ENCODE assay signal across 20 cellular contexts in the genomic region with DNA sequence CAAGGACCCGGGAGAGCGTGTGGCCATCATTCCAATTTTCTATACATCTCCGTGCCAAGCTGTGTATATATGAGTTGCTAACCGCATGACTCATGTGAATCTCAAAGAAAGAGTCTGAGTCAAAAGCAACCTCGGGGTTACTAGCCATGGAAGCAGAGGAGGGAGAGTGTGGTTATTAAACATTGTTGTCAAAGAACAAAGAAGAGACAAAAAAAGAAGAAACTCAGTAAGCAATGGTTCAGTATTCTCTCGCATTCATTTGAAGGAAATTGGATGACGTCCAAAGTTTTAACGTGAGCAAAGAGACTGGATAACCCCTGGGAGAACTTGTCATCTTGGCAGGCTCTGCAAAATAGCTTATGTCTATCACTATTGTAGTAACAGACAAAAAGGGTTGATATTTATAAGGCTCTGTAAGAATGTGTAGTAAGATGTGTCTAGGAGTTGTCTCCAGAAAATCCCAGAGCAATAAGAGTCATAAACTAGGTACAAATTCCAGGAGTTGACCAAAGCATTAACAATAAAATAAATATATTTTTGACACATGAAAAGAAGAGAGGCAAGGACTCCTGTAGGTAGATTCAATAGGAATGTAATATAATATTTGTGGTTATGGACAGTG. TPM values are rescaled to one million over a fixed set of nuclear protein-coding genes. Genes with fewer than 3 reads are reported as not detected.
DNase-seq lines count a peak whose midpoint lies in the region; ATAC-seq, FAIRE-seq and TF ChIP-seq lines count a peak whose summit lies in the region.
"Had no signal": no experiment of that assay in that cellular context is flagged by ENCODE, and none has a peak within 500 bp of the region (broad histone marks: within the 10 kb centered on the region; RNA-seq: fewer than 3 reads in every experiment).

No MANE protein-coding gene starts in this region.

- CTCF ChIA-PET in MCF 10A (lab: Yijun Ruan, JAX), result no interaction called here
- CTCF ChIA-PET in CD8-positive, alpha-beta memory T cell (lab: Charles Lee), result no interaction called here

- no peak for TF ChIP-seq POLR2A in breast epithelium (IDR thresholded peaks at IDR 0.05)

- H3K9me3 Mint-ChIP-seq in MCF 10A (ENCODE audit: unreplicated experiment), result no peaks in the 10 kb centered on the region
- peaks cover 3 to 8% (median 5%) of the 10 kb centered on the region in 5 donors for H3K9me3 Mint-ChIP-seq in CD8-positive, alpha-beta memory T cell
- H3K9me3 Mint-ChIP-seq: activated B cell treated with CpG ODN at 0.5 μM for 24 hours had no signal

- H3K4me2 ChIP-seq in mesendoderm (ENCODE audit: low read length), result no peak overlapping the region
- H3K4me2 ChIP-seq: A549 had no signal

- H2BK120ac ChIP-seq in mesendoderm (ENCODE audit: low read depth, low read length), result no peak overlapping the region

- H4K8ac ChIP-seq in mesendoderm (ENCODE audit: low read depth, low read length), result no peak overlapping the region

- H3K23ac ChIP-seq in mesendoderm (ENCODE audit: low read length), result no peak overlapping the region

- H3K9me3 ChIP-seq in breast epithelium, result no peaks in the 10 kb centered on the region
- no peaks in the 10 kb centered on the region for H3K9me3 ChIP-seq in CD8-positive, alpha-beta memory T cell (ENCODE audit: low read length)
- H3K9me3 ChIP-seq: A549, vagina had no signal

- no peaks in the 10 kb centered on the region for H3K36me3 Mint-ChIP-seq in MCF 10A (ENCODE audit: insufficient read depth, unreplicated experiment)
- no peaks in the 10 kb centered on the region for H3K36me3 Mint-ChIP-seq in CD8-positive, alpha-beta memory T cell

- H3K36me3 ChIP-seq in breast epithelium, result no peaks in the 10 kb centered on the region
- H3K36me3 ChIP-seq in CD8-positive, alpha-beta memory T cell (ENCODE audit: insufficient read depth, low read length), result no peaks in the 10 kb centered on the region
- no peaks in the 10 kb centered on the region for H3K36me3 ChIP-seq in mesendoderm (ENCODE audit: control insufficient read depth, insufficient read depth, low read length)
- H3K36me3 ChIP-seq: vagina had no signal

- no peak overlapping the region for H3K4ac ChIP-seq in mesendoderm (ENCODE audit: low read depth, low read length)

- no peak overlapping the region for H3K18ac ChIP-seq in mesendoderm (ENCODE audit: low read length)

- H2BK15ac ChIP-seq in mesendoderm (replicated peaks; ENCODE audit: low read depth), result no peak overlapping the region

- no peak overlapping the region for H3K56ac ChIP-seq in mesendoderm (ENCODE audit: low read length)

- H3K4me1 Mint-ChIP-seq in MCF 10A (ENCODE audit: insufficient read depth, unreplicated experiment), result peaks cover 16% of the 10 kb centered on the region
- H3K4me1 Mint-ChIP-seq in CD8-positive, alpha-beta memory T cell, result no peaks in the 10 kb centered on the region
- H3K4me1 Mint-ChIP-seq: activated B cell treated with CpG ODN at 0.5 μM for 24 hours, T-helper 17 cell had no signal

- FAIRE-seq in RCC 7860 (lab: Jason Lieb, UNC) (no peak), urothelium cell line (lab: Jason Lieb, UNC) (no peak)
- FAIRE-seq: A549 had no signal

- no peak overlapping the region for H2BK5ac ChIP-seq in mesendoderm (ENCODE audit: low read length)

- no peaks in the 10 kb centered on the region for H3K79me1 ChIP-seq in mesendoderm (ENCODE audit: low read length)

- H3K4me3 Mint-ChIP-seq in MCF 10A (ENCODE audit: unreplicated experiment), result no peak overlapping the region
- no peak overlapping the region for H3K4me3 Mint-ChIP-seq in CD8-positive, alpha-beta memory T cell
- H3K4me3 Mint-ChIP-seq: activated B cell treated with CpG ODN at 0.5 μM for 24 hours; activated T-helper 1 cell treated with anti-CD3 and anti-CD28 coated beads, Interleukin-12 subunit alpha, Interleukin-12 subunit beta, Interleukin-2, Interleukin-4 antibody, amounts not matched to agents 30 ng/mL and 10 ng/mL and 1 ng/mL, durations not matched to agents 14 hours and 24 hours and 36 hours; T-helper 17 cell had no signal

- TF ChIP-seq CTCF in MCF 10A (IDR thresholded peaks at IDR 0.05; ENCODE audit: unreplicated experiment) (no peak), breast epithelium (IDR thresholded peaks at IDR 0.05) (no peak)

- intact Hi-C loops in MCF 10A (cut with micrococcal nuclease) (loop anchor here (5.0 kb wide), 1 partner anchor 1304 kb away; no protein-coding TSS in a partner anchor), breast epithelium (cut with DNase I; ENCODE audit: low total_unique reads) (no loop called here)

- H4K5ac ChIP-seq in mesendoderm (ENCODE audit: low read length), result no peak overlapping the region

- no peaks in the 10 kb centered on the region for H3K4me1 ChIP-seq in breast epithelium
- H3K4me1 ChIP-seq in CD8-positive, alpha-beta memory T cell (ENCODE audit: insufficient read depth, low read length), result no peaks in the 10 kb centered on the region
- no peaks in the 10 kb centered on the region for H3K4me1 ChIP-seq in mesendoderm (ENCODE audit: control insufficient read depth, low read depth, low read length)
- H3K4me1 ChIP-seq: A549, vagina had no signal

- H3K27ac Mint-ChIP-seq in MCF 10A (ENCODE audit: low read depth, unreplicated experiment), result no peak overlapping the region
- no peak overlapping the region for H3K27ac Mint-ChIP-seq in CD8-positive, alpha-beta memory T cell
- H3K27ac Mint-ChIP-seq: activated B cell treated with CpG ODN at 0.5 μM for 24 hours; activated T-helper 1 cell treated with anti-CD3 and anti-CD28 coated beads, Interleukin-12 subunit alpha, Interleukin-12 subunit beta, Interleukin-2, Interleukin-4 antibody, amounts not matched to agents 30 ng/mL and 10 ng/mL and 1 ng/mL, durations not matched to agents 14 hours and 24 hours and 36 hours; T-helper 17 cell had no signal

- H3K27me3 ChIP-seq in breast epithelium (no peaks in the 10 kb centered on the region), mesendoderm (ENCODE audit: insufficient read depth, low read length, poor library complexity) (no peaks in the 10 kb centered on the region)
- H3K27me3 ChIP-seq in CD8-positive, alpha-beta memory T cell (ENCODE audit: insufficient read depth, low read length, poor library complexity, severe bottlenecking), result no peaks in the 10 kb centered on the region
- H3K27me3 ChIP-seq: vagina had no signal

- POLR2A ChIA-PET in MCF 10A (lab: Yijun Ruan, JAX), result interaction anchor here (0.6 to 1.2 kb wide), 3 partner anchors 85 to 1589 kb away, joined by 3 to 4 read pairs (median 4); no protein-coding TSS in a partner anchor
- POLR2A ChIA-PET in CD8-positive, alpha-beta memory T cell (lab: Charles Lee), result no interaction called here

- no peaks in the 10 kb centered on the region for H3K27me3 Mint-ChIP-seq in MCF 10A (ENCODE audit: insufficient read depth, unreplicated experiment)
- H3K27me3 Mint-ChIP-seq in CD8-positive, alpha-beta memory T cell, result no peaks in the 10 kb centered on the region
- H3K27me3 Mint-ChIP-seq: activated B cell treated with CpG ODN at 0.5 μM for 24 hours, T-helper 17 cell had no signal

- no peak overlapping the region for H3K27ac ChIP-seq in breast epithelium
- no peak overlapping the region for H3K27ac ChIP-seq in CD8-positive, alpha-beta memory T cell (ENCODE audit: low read depth, low read length)
- H3K27ac ChIP-seq in mesendoderm (ENCODE audit: low read depth, low read length), result no peak overlapping the region
- H3K27ac ChIP-seq: A549, vagina had no signal

- WGBS in mesendoderm (ENCODE audit: extremely low coverage, insufficient coverage, low lambda C conversion rate), result no CpG with 5 or more reads among the region's 8 CpGs

- no peak overlapping the region for H2AK5ac ChIP-seq in mesendoderm (ENCODE audit: low read length)

- no peak for ATAC-seq in HG02840 (IDR thresholded peaks at IDR 0.05; ENCODE audit: low FRiP score, unreplicated experiment)
- ATAC-seq: A549, left ventricle myocardium superior, T-helper 17 cell had no signal

- no peaks in the 10 kb centered on the region for H3K79me2 ChIP-seq in mesendoderm (ENCODE audit: control insufficient read depth, insufficient read depth, low read length)

- no peak overlapping the region for H3K9ac ChIP-seq in mesendoderm (ENCODE audit: low read length)

- H3K4me3 ChIP-seq in breast epithelium, result no peak overlapping the region
- H3K4me3 ChIP-seq in CD8-positive, alpha-beta memory T cell (ENCODE audit: low read length), result no peak overlapping the region
- no peak overlapping the region for H3K4me3 ChIP-seq in mesendoderm (ENCODE audit: low read length)
- H3K4me3 ChIP-seq: A549, vagina had no signal

- BruUV-seq in MCF 10A (replicated peaks; lab: Mats Ljungman, UMichigan), result no TSS peak

- DNase-seq in MCF 10A (ENCODE audit: unreplicated experiment) (peak; percentile 71), breast epithelium (ENCODE audit: low spot score in 2 of 2) (no peak), RCC 7860 (ENCODE audit: low spot score) (peak; percentile 30), fibroblast of peridontal ligament (ENCODE audit: extremely low read depth) (peak; percentile 33), urothelium cell line (ENCODE audit: low spot score) (peak; percentile 58), mesendoderm (no peak)
- DNase-seq in CD8-positive, alpha-beta memory T cell, result no peak
- DNase-seq: activated B cell treated with CpG ODN at 0.5 μM for 24 hours; central memory CD4-positive, alpha-beta T cell; DND-41; effector CD8-positive, alpha-beta T cell; IMR-90; left ventricle myocardium superior; stimulated activated CD4-positive, alpha-beta T cell treated with anti-CD3 and anti-CD28 coated beads, Interleukin-2, amount 100 ng/mL, for 48 hours; T-helper 17 cell had no signal

RNA-seq across cellular contexts. Expression of a gene that starts 52.8 kb away (rescaled TPM):
- total RNA-seq in MCF 10A (2022), result not detected in 2 replicates
- 1 to 10 TPM in 2 of 3 donors, under 1 TPM in 1; 0.59 to 1.3 (median 1.1) TPM for total RNA-seq in breast epithelium
- not detected for total RNA-seq in CD8-positive, alpha-beta memory T cell
- not detected for polyA plus RNA-seq in CD8-positive, alpha-beta memory T cell
- 0.06 TPM for polyA plus RNA-seq in mesendoderm (2013, experiment 1 of 2)
- 0.04 TPM for polyA plus RNA-seq in mesendoderm (2013, experiment 2 of 2)
- total RNA-seq: activated B cell treated with CpG ODN at 0.5 μM for 24 hours; activated CD8-positive, alpha-beta memory T cell treated with anti-CD3 and anti-CD28 coated beads for 36 hours; activated T-helper 1 cell treated with anti-CD3 and anti-CD28 coated beads, Interleukin-12 subunit alpha, Interleukin-12 subunit beta, Interleukin-2, Interleukin-4 antibody, amounts not matched to agents 30 ng/mL and 10 ng/mL and 1 ng/mL, durations not matched to agents 14 hours and 24 hours and 36 hours; IMR-90; left ventricle myocardium superior; T-helper 17 cell had no signal
- polyA plus RNA-seq: A549, IMR-90 had no signal

Comparison
In these comparisons a context has a peak if more than half of its experiments do, and no peak if none do; other contexts are left out.
1. DNase-seq: peak in MCF 10A (single experiment), RCC 7860 (single experiment), fibroblast of peridontal ligament (single experiment) and urothelium cell line (single experiment); none in breast epithelium (0 of 2), CD8-positive, alpha-beta memory T cell (0 of 5) and mesendoderm (single experiment).